In genomic region chr11:60830478-60831142, GRCh38 we compare ENCODE assay signal across 14 cellular contexts. TPM values are rescaled to one million over a fixed set of nuclear protein-coding genes. Genes with fewer than 3 reads are reported as not detected.
DNase-seq lines count a peak whose midpoint lies in the region; ATAC-seq and TF ChIP-seq lines count a peak whose summit lies in the region.
"Had no signal": no experiment of that assay in that cellular context is flagged by ENCODE, and none has a peak within 500 bp of the region (broad histone marks: within the 10 kb centered on the region; RNA-seq: fewer than 3 reads in every experiment).

No MANE protein-coding gene starts in this region.

- intact Hi-C loops in left colon (cut with DNase I, micrococcal nuclease) (loop anchor here (5.0 kb wide), 2 partner anchors 57 to 67 kb away; no protein-coding TSS in a partner anchor), Calu3 (cut with micrococcal nuclease; ENCODE audit: unreplicated experiment) (loop anchor here (1.0 to 5.0 kb wide), 5 partner anchors 56 to 357 kb away; no protein-coding TSS in a partner anchor)

- 0 out of 2 replicates have a peak, but pooled peaks cover 4% of the 10 kb centered on the region for H3K4me1 ChIP-seq in GM23248 (ENCODE audit: insufficient read depth)
- peaks cover 52% of the 10 kb centered on the region for H3K4me1 ChIP-seq in OCI-LY3 (ENCODE audit: low read length)

- in situ Hi-C loops in GM23248 (cut with MboI): loop anchor here (10.0 kb wide), 1 partner anchor 64 kb away; no protein-coding TSS in a partner anchor

- H3K4me2 ChIP-seq in GM23248 (ENCODE audit: unreplicated experiment) (no peak overlapping the region), OCI-LY3 (ENCODE audit: low read length) (peak overlapping the region; percentile 74)

- H3K9me2 ChIP-seq in GM23248 (ENCODE audit: insufficient read depth): no peaks in the 10 kb centered on the region

- H3K27ac ChIP-seq in GM23248 (no peak overlapping the region), OCI-LY3 (ENCODE audit: low read length) (no peak overlapping the region)
- H3K27ac ChIP-seq: coronary artery had no signal

- H3K79me2 ChIP-seq in GM23248 (ENCODE audit: insufficient read depth): no peaks in the 10 kb centered on the region
- no peaks in the 10 kb centered on the region for H3K79me2 ChIP-seq in OCI-LY3 (ENCODE audit: low read length)

- H3K36me3 ChIP-seq in GM23248 (ENCODE audit: low read depth): no peaks in the 10 kb centered on the region
- H3K36me3 ChIP-seq in OCI-LY3 (replicated peaks; ENCODE audit: low read depth, low read length): no peaks in the 10 kb centered on the region

- BruUV-seq in Calu3 (replicated peaks; lab: Mats Ljungman, UMichigan): no TSS peak

- H3K36me3 Mint-ChIP-seq in Calu3 (ENCODE audit: insufficient read depth, unreplicated experiment): no peaks in the 10 kb centered on the region
- H3K36me3 Mint-ChIP-seq: activated naive CD8-positive, alpha-beta T cell treated with anti-CD3 and anti-CD28 coated beads, Interleukin-2, amount 10 ng/mL, durations not matched to agents 7 days and 5 days had no signal

- CTCF ChIA-PET in Calu3 (lab: Charles Lee): interaction anchor here (0.8 to 2.7 kb wide), 8 partner anchors 8 to 581 kb away, joined by 3 to 54 read pairs (median 4); no protein-coding TSS in a partner anchor

- H3K4me1 Mint-ChIP-seq in Calu3 (ENCODE audit: low read depth, unreplicated experiment): no peaks in the 10 kb centered on the region

- H3F3A ChIP-seq in GM23248 (ENCODE audit: insufficient read depth): peaks cover 9% of the 10 kb centered on the region

- WGBS in GM23248 (ENCODE audit: low coverage in 1 of 2, low lambda C conversion rate in 2 of 2, missing lambda C conversion rate in 2 of 2), 2 experiments: 18 to 19% methylated on average over 10 of the region's 10 CpGs

- H3K27ac Mint-ChIP-seq in Calu3 (ENCODE audit: unreplicated experiment): no peak overlapping the region
- H3K27ac Mint-ChIP-seq: activated CD4-positive, alpha-beta T cell treated with anti-CD3 and anti-CD28 coated beads, Interleukin-2, amount 10 ng/mL, durations not matched to agents 24 days and 14 days; activated naive CD8-positive, alpha-beta T cell treated with anti-CD3 and anti-CD28 coated beads, Interleukin-2, amount 10 ng/mL, durations not matched to agents 7 days and 5 days had no signal

- TF ChIP-seq CTCF in OCI-LY3 (IDR thresholded peaks at IDR 0.05; ENCODE audit: low read depth, low read length): no peak
- no peak for TF ChIP-seq CTCF in Calu3 (IDR thresholded peaks at IDR 0.05; ENCODE audit: unreplicated experiment)

- H4K20me1 ChIP-seq in GM23248 (ENCODE audit: insufficient read depth) (no peaks in the 10 kb centered on the region), OCI-LY3 (ENCODE audit: insufficient read depth, low read length) (no peaks in the 10 kb centered on the region)

- H3K27me3 Mint-ChIP-seq in Calu3 (ENCODE audit: unreplicated experiment): peaks cover 56% of the 10 kb centered on the region

- no peak overlapping the region for H3K4me3 ChIP-seq in GM23248
- H3K4me3 ChIP-seq in OCI-LY3 (ENCODE audit: low read length): peak overlapping the region; percentile 72
- H3K4me3 ChIP-seq: coronary artery had no signal

- ATAC-seq in GM18511 (IDR thresholded peaks at IDR 0.05; ENCODE audit: unreplicated experiment) (peak; percentile 18), left colon (peak; percentile 67)

- H3K27me3 ChIP-seq in GM23248 (replicated peaks; ENCODE audit: insufficient read depth) (peaks cover 9% of the 10 kb centered on the region), OCI-LY3 (ENCODE audit: low read depth, low read length) (peaks cover 10% of the 10 kb centered on the region)

- H3K9me3 ChIP-seq in GM23248 (ENCODE audit: low read depth) (no peaks in the 10 kb centered on the region), OCI-LY3 (ENCODE audit: insufficient read depth, low read length) (no peaks in the 10 kb centered on the region)

- DNase-seq in GM23248 (no peak), left colon (no peak), COLO829 (ENCODE audit: low spot score) (no peak), epidermal melanocyte (ENCODE audit: insufficient read length, low spot score) (no peak), Calu3 (no peak), medulla oblongata (ENCODE audit: extremely low spot score) (no peak)

- H2AFZ ChIP-seq in GM23248: peak overlapping the region; percentile 38; the same call in 1 of the 2 replicates
- H2AFZ ChIP-seq in OCI-LY3 (ENCODE audit: low read depth, low read length): peak overlapping the region; percentile 92

- no peaks in the 10 kb centered on the region for H3K9me3 Mint-ChIP-seq in Calu3 (ENCODE audit: low read depth, unreplicated experiment)
- H3K9me3 Mint-ChIP-seq: activated CD4-positive, alpha-beta T cell treated with anti-CD3 and anti-CD28 coated beads, Interleukin-2, amount 10 ng/mL, durations not matched to agents 24 days and 14 days; activated naive CD8-positive, alpha-beta T cell treated with anti-CD3 and anti-CD28 coated beads, Interleukin-2, amount 10 ng/mL, durations not matched to agents 7 days and 5 days had no signal

- H3K4me3 Mint-ChIP-seq in Calu3 (ENCODE audit: low read depth, unreplicated experiment): no peak overlapping the region
- H3K4me3 Mint-ChIP-seq: activated CD4-positive, alpha-beta T cell treated with anti-CD3 and anti-CD28 coated beads, Interleukin-2, amount 10 ng/mL, durations not matched to agents 24 days and 14 days; activated naive CD8-positive, alpha-beta T cell treated with anti-CD3 and anti-CD28 coated beads, Interleukin-2, amount 10 ng/mL, durations not matched to agents 7 days and 5 days had no signal

- no peak overlapping the region for H3K9ac ChIP-seq in GM23248
- H3K9ac ChIP-seq in OCI-LY3 (ENCODE audit: low read length): peak overlapping the region; percentile 18; the same call in 1 of the 2 replicates

RNA-seq across cellular contexts. Expression of gene CCDC86, which starts 11.3 kb away (rescaled TPM):
- 8.2 and 10.7 TPM in 2 replicates for total RNA-seq in GM23248 (2014; rRNA removed; shearing (Covaris generic))
- polyA plus RNA-seq in GM23248 (2016; fragmentation: Nextera tagmentation; extraction: Ambion mirVana): 37.6 and 38.0 TPM in 2 replicates
- total RNA-seq in left colon (10 to 100 TPM in 1 of 2 donors, 1 to 10 TPM in 1; 7.3 to 14.4 TPM), Calu3 (2022) (51.5 and 58.2 TPM in 2 replicates)

RNA-seq across cellular contexts. Expression of gene PTGDR2, which starts 25.1 kb away (rescaled TPM):
- total RNA-seq in GM23248 (2014; rRNA removed; shearing (Covaris generic)): not detected in 2 replicates
- 0.06 TPM in 2 replicates for polyA plus RNA-seq in GM23248 (2016; fragmentation: Nextera tagmentation; extraction: Ambion mirVana)
- total RNA-seq in left colon (1 to 10 TPM; 4.6 to 6.4 TPM), Calu3 (2022) (0.29 and 0.31 TPM in 2 replicates)

RNA-seq across cellular contexts. Expression of gene ZP1, which starts 36.7 kb away (rescaled TPM):
- 1.3 and 5.3 TPM in 2 replicates for total RNA-seq in GM23248 (2014; rRNA removed; shearing (Covaris generic))
- polyA plus RNA-seq in GM23248 (2016; fragmentation: Nextera tagmentation; extraction: Ambion mirVana): 0.51 and 1.0 TPM in 2 replicates
- total RNA-seq in left colon (under 1 TPM in 1 of 2 donors, not detected in 1; 0.17 TPM), Calu3 (2022) (not detected in 2 replicates)
- total RNA-seq: activated CD4-positive, alpha-beta T cell treated with anti-CD3 and anti-CD28 coated beads, Interleukin-2, amount 10 ng/mL, durations not matched to agents 24 days and 14 days; frontal cortex; left cardiac atrium; osteocyte had no signal

RNA-seq across cellular contexts. Expression of gene MS4A10, which starts 45.5 kb away (rescaled TPM):
- not detected in 2 replicates for total RNA-seq in GM23248 (2014; rRNA removed; shearing (Covaris generic))
- not detected in 2 replicates for polyA plus RNA-seq in GM23248 (2016; fragmentation: Nextera tagmentation; extraction: Ambion mirVana)
- total RNA-seq in left colon (1 to 10 TPM in 1 of 2 donors, under 1 TPM in 1; 0.12 to 1.1 TPM), Calu3 (2022) (not detected in 2 replicates)
- total RNA-seq: activated CD4-positive, alpha-beta T cell treated with anti-CD3 and anti-CD28 coated beads, Interleukin-2, amount 10 ng/mL, durations not matched to agents 24 days and 14 days; activated naive CD8-positive, alpha-beta T cell treated with anti-CD3 and anti-CD28 coated beads, Interleukin-2, amount 10 ng/mL, durations not matched to agents 7 days and 5 days; frontal cortex; left cardiac atrium; osteocyte had no signal
